ENCODE assay signal across 25 cellular contexts in genomic region chr5:72337159-72337558, GRCh38.
"Had no signal": no experiment of that assay in that cellular context is flagged by ENCODE, and none has a peak within 500 bp of the region (broad histone marks: within the 10 kb centered on the region; RNA-seq: fewer than 3 reads in every experiment).

No MANE protein-coding gene starts in this region.

- H3K27me3 Mint-ChIP-seq: activated naive CD4-positive, alpha-beta T cell treated with anti-CD3 and anti-CD28 coated beads, Interleukin-2, amount 10 ng/mL, durations not matched to agents 7 days and 5 days; activated naive CD8-positive, alpha-beta T cell treated with anti-CD3 and anti-CD28 coated beads, Interleukin-2, amount 10 ng/mL, durations not matched to agents 7 days and 5 days; naive B cell; T-helper 17 cell had no signal

- H3K27ac Mint-ChIP-seq: activated naive CD4-positive, alpha-beta T cell treated with anti-CD3 and anti-CD28 coated beads, Interleukin-2, amount 10 ng/mL, durations not matched to agents 7 days and 5 days; activated naive CD8-positive, alpha-beta T cell treated with anti-CD3 and anti-CD28 coated beads, Interleukin-2, amount 10 ng/mL, durations not matched to agents 7 days and 5 days; naive B cell; T-helper 17 cell had no signal

- H3K4me1 Mint-ChIP-seq: activated naive CD4-positive, alpha-beta T cell treated with anti-CD3 and anti-CD28 coated beads, Interleukin-2, amount 10 ng/mL, durations not matched to agents 7 days and 5 days; activated naive CD8-positive, alpha-beta T cell treated with anti-CD3 and anti-CD28 coated beads, Interleukin-2, amount 10 ng/mL, durations not matched to agents 7 days and 5 days had no signal

- ATAC-seq: activated CD4-positive, CD25-positive, alpha-beta regulatory T cell treated with anti-CD3 and anti-CD28 coated beads, Interleukin-2, amount 50 U/mL, for 24 hours; left colon; lower lobe of right lung; SK-N-SH treated with all-trans-retinoic acid at 6 μM for 48 hours; stimulated activated naive CD8-positive, alpha-beta T cell treated with anti-CD3 and anti-CD28 coated beads, Interleukin-15, Interleukin-2, amounts not matched to agents 100 U/mL and 50 U/mL, for 24 hours; T-helper 17 cell; upper lobe of right lung had no signal

- H3K27ac ChIP-seq: brain microvascular endothelial cell, lower lobe of right lung, pancreas, prostate gland, thoracic aorta, upper lobe of right lung, WERI-Rb-1 had no signal

- H3K27me3 ChIP-seq: brain microvascular endothelial cell, pancreas, upper lobe of right lung had no signal

- H3K9me3 ChIP-seq: lower lobe of right lung, pancreas, prostate gland, thoracic aorta, upper lobe of right lung had no signal

- H3K4me1 ChIP-seq: lower lobe of right lung, pancreas, prostate gland, upper lobe of right lung had no signal

- H3K4me3 Mint-ChIP-seq: activated naive CD4-positive, alpha-beta T cell treated with anti-CD3 and anti-CD28 coated beads, Interleukin-2, amount 10 ng/mL, durations not matched to agents 7 days and 5 days; activated naive CD8-positive, alpha-beta T cell treated with anti-CD3 and anti-CD28 coated beads, Interleukin-2, amount 10 ng/mL, durations not matched to agents 7 days and 5 days; naive B cell; T-helper 17 cell had no signal

- H3K36me3 ChIP-seq: prostate gland, WERI-Rb-1 had no signal

- DNase-seq: activated CD4-positive, alpha-beta T cell treated with anti-CD3 and anti-CD28 coated beads for 48 hours; activated CD4-positive, alpha-beta T cell treated with anti-CD3 and anti-CD28 coated beads, Interleukin-2, amount 50 U/mL, for 48 hours; activated CD8-positive, alpha-beta memory T cell treated with anti-CD3 and anti-CD28 coated beads, Interleukin-2, amount 50 U/mL, for 4 hours; activated gamma-delta T cell; activated naive CD4-positive, alpha-beta T cell treated with anti-CD3 and anti-CD28 coated beads, Interleukin-2, amount 10 ng/mL, durations not matched to agents 7 days and 5 days; activated naive CD8-positive, alpha-beta T cell treated with anti-CD3 and anti-CD28 coated beads, Interleukin-2, amount 10 ng/mL, durations not matched to agents 7 days and 5 days; activated T-cell treated with anti-CD3 and anti-CD28 coated beads, Interleukin-2, amount 50 U/mL, for 1 hour; amniotic stem cell; brain microvascular endothelial cell; caudate nucleus; left colon; lower lobe of right lung; mesendoderm; naive B cell; pancreas; stimulated activated CD4-positive, alpha-beta T cell treated with anti-CD3 and anti-CD28 coated beads, Interleukin-2, amount 100 ng/mL, for 48 hours; stimulated activated naive CD8-positive, alpha-beta T cell treated with anti-CD3 and anti-CD28 coated beads, Interleukin-15, Interleukin-2, amounts not matched to agents 100 U/mL and 50 U/mL, for 24 hours; T-helper 17 cell; T1000; upper lobe of right lung; WERI-Rb-1 had no signal

- H3K4me3 ChIP-seq: lower lobe of right lung, pancreas, prostate gland, thoracic aorta, upper lobe of right lung had no signal

- H3K9me3 Mint-ChIP-seq: activated naive CD4-positive, alpha-beta T cell treated with anti-CD3 and anti-CD28 coated beads, Interleukin-2, amount 10 ng/mL, durations not matched to agents 7 days and 5 days; activated naive CD8-positive, alpha-beta T cell treated with anti-CD3 and anti-CD28 coated beads, Interleukin-2, amount 10 ng/mL, durations not matched to agents 7 days and 5 days; naive B cell had no signal
